Comparison of ENCODE assay signal across 19 cellular contexts in genomic region chr12:132486576-132486975, GRCh38. TPM values are rescaled to one million over a fixed set of nuclear protein-coding genes. Genes with fewer than 3 reads are reported as not detected.
DNase-seq lines count a peak whose midpoint lies in the region; ATAC-seq, FAIRE-seq and TF ChIP-seq lines count a peak whose summit lies in the region.
"Had no signal": no experiment of that assay in that cellular context is flagged by ENCODE, and none has a peak within 500 bp of the region (broad histone marks: within the 10 kb centered on the region; RNA-seq: fewer than 3 reads in every experiment).

No MANE protein-coding gene starts in this region.

- DNase-seq in T-helper 2 cell treated with Interferon-gamma antibody and Interleukin-4, amounts not matched to agents 5 μg/mL and 100 μg/mL, for 36 hours (ENCODE audit: low spot score): no peak
- DNase-seq in T-helper 2 cell (no peak), H1 (ENCODE audit: low read depth in 1 of 2, low spot score in 2 of 2) (no peak), DMS 273 treated with DMSO at 0.1 percent for 48 hours (lab: John Stamatoyannopoulos, UW) (no peak)
- no peak for DNase-seq in CD8-positive, alpha-beta memory T cell
- DNase-seq: GF-D8, MG63, NCI-H1105, NCI-H1694 treated with DMSO at 0.1 percent for 48 hours, NCI-H345, PC-3 had no signal

- no peak overlapping the region for H2BK120ac ChIP-seq in H1 (replicated peaks; ENCODE audit: low read depth, low read length)

- H3K56ac ChIP-seq in H1 (replicated peaks; ENCODE audit: insufficient read length, low read depth, low read length): no peak overlapping the region

- H3K79me2 ChIP-seq in H1 (ENCODE audit: control insufficient read depth in 1 of 2, insufficient read depth in 2 of 2, low read length in 2 of 2): peaks cover 0 to 9% of the 10 kb centered on the region in 2 experiments; a peak in 3 of 4 replicates

- H4K91ac ChIP-seq in H1 (replicated peaks; ENCODE audit: insufficient read length, low read length): no peak overlapping the region

- TF ChIP-seq EP300 in H1 (IDR thresholded peaks at IDR 0.05; ENCODE audit: borderline replicate concordance in 1 of 2, low read depth in 2 of 2, low read length in 2 of 2): no peak

- 0 out of 2 replicates have a peak, but pooled peaks cover 2% of the 10 kb centered on the region for H3K79me1 ChIP-seq in H1 (ENCODE audit: low read depth, low read length)

- no peak overlapping the region for H2AK5ac ChIP-seq in H1 (ENCODE audit: low read depth, low read length)

- TF ChIP-seq POLR2A in H1 (IDR thresholded peaks at IDR 0.05; ENCODE audit: control extremely low read depth in 1 of 2, low read depth in 2 of 2, low read length in 2 of 2): no peak

- no peak for FAIRE-seq in H1 (lab: Jason Lieb, UNC)
- FAIRE-seq: H54 had no signal

- H2BK20ac ChIP-seq in H1 (ENCODE audit: low read length): no peak overlapping the region

- peak overlapping the region; percentile 41 for H3K27ac Mint-ChIP-seq in T-helper 2 cell treated with Interferon-gamma antibody and Interleukin-4, amounts not matched to agents 5 μg/mL and 100 μg/mL, for 36 hours
- peak overlapping the region in 6 of 8 donors; percentile 24 to 91 (median 75) for H3K27ac Mint-ChIP-seq in CD8-positive, alpha-beta memory T cell

- no peaks in the 10 kb centered on the region for H3K36me3 ChIP-seq in CD8-positive, alpha-beta memory T cell (ENCODE audit: insufficient read depth, low read length)
- H3K36me3 ChIP-seq in H1 (ENCODE audit: control insufficient read depth in 2 of 4, insufficient read depth in 4 of 4, low read length in 3 of 4): no peaks in the 10 kb centered on the region
- no peaks in the 10 kb centered on the region for H3K36me3 ChIP-seq in neutrophil

- no peaks in the 10 kb centered on the region for H3K9me3 ChIP-seq in CD8-positive, alpha-beta memory T cell (ENCODE audit: low read length)
- H3K9me3 ChIP-seq in H1 (ENCODE audit: insufficient read depth in 2 of 2, low read depth in 1 of 2, low read length in 1 of 2): no peaks in the 10 kb centered on the region
- H3K9me3 ChIP-seq in neutrophil: no peaks in the 10 kb centered on the region
- H3K9me3 ChIP-seq: MG63 had no signal

- no peak overlapping the region for H3K4ac ChIP-seq in H1 (replicated peaks; ENCODE audit: insufficient read length, low read depth, low read length)

- WGBS in H1 (ENCODE audit: extremely low coverage in 1 of 2, insufficient coverage in 1 of 2, insufficient read length in 1 of 2, insufficient replicate concordance in 2 of 2, low coverage in 1 of 2, low lambda C conversion rate in 2 of 2, missing lambda C conversion rate in 1 of 2), 2 experiments: 88% methylated on average over 17 of the region's 17 CpGs; no CpG with 5 or more reads in 1 of the 2 experiments

- no peak overlapping the region for H4K8ac ChIP-seq in H1 (ENCODE audit: extremely low read depth, insufficient read depth, low read length)

- H3K4me3 Mint-ChIP-seq in T-helper 2 cell treated with Interferon-gamma antibody and Interleukin-4, amounts not matched to agents 5 μg/mL and 100 μg/mL, for 36 hours: no peak overlapping the region
- H3K4me3 Mint-ChIP-seq in CD8-positive, alpha-beta memory T cell: peak overlapping the region in 1 of 7 donors; percentile 58

- peaks cover 29% of the 10 kb centered on the region for H3K4me1 Mint-ChIP-seq in T-helper 2 cell treated with Interferon-gamma antibody and Interleukin-4, amounts not matched to agents 5 μg/mL and 100 μg/mL, for 36 hours (ENCODE audit: low read depth)
- H3K4me1 Mint-ChIP-seq in CD8-positive, alpha-beta memory T cell: peaks cover 27 to 40% (median 34%) of the 10 kb centered on the region in 3 donors

- TF ChIP-seq CTCF in H1 (IDR thresholded peaks at IDR 0.05; ENCODE audit: control extremely low read depth in 1 of 3, insufficient read depth in 1 of 3, low read depth in 1 of 3, low read length in 3 of 3): no peak
- no peak for TF ChIP-seq CTCF in neutrophil (IDR thresholded peaks at IDR 0.05)

- H2BK5ac ChIP-seq in H1 (ENCODE audit: low read depth, low read length): no peak overlapping the region

- peaks cover 10% of the 10 kb centered on the region; the same call in 1 of the 2 replicates for H3K23me2 ChIP-seq in H1 (ENCODE audit: low read depth, low read length)

- no peak overlapping the region for H3K9ac ChIP-seq in H1 (replicated peaks in 1 of 4; ENCODE audit: extremely low read depth in 1 of 4, low read depth in 3 of 4, low read length in 3 of 4)
- H3K9ac ChIP-seq: KMS-11 had no signal

- H2BK15ac ChIP-seq in H1 (ENCODE audit: low read length): no peak overlapping the region

- H3K4me2 ChIP-seq in H1 (ENCODE audit: insufficient read depth in 1 of 2, low read depth in 2 of 2, low read length in 2 of 2): no peak overlapping the region
- H3K4me2 ChIP-seq: KMS-11 had no signal

- CTCF ChIA-PET in CD8-positive, alpha-beta memory T cell (lab: Charles Lee): interaction anchor here (1.3 kb wide), 1 partner anchor 56 kb away, joined by 4 read pairs; no protein-coding TSS in a partner anchor
- CTCF ChIA-PET in H1 (lab: Charles Lee; ENCODE audit: partially characterized antibody): interaction anchor here (0.6 to 2.5 kb wide), 10 partner anchors 9 to 128 kb away, joined by 3 to 11 read pairs (median 4); no protein-coding TSS in a partner anchor

- no peak for TF ChIP-seq RAD21 in H1 (IDR thresholded peaks at IDR 0.05 in 1 of 2, conservative IDR thresholded peaks at IDR 0.05 in 1 of 2; ENCODE audit: low read depth in 2 of 2, low read length in 2 of 2)

- no peak for ATAC-seq in GM21381 (IDR thresholded peaks at IDR 0.05; ENCODE audit: unreplicated experiment)
- ATAC-seq in HG03095 (IDR thresholded peaks at IDR 0.05; ENCODE audit: unreplicated experiment): no peak
- ATAC-seq: PC-3 had no signal

- H3K18ac ChIP-seq in H1 (ENCODE audit: extremely low read depth, low read length): no peak overlapping the region

- H2BK12ac ChIP-seq in H1 (ENCODE audit: low read depth, low read length): no peak overlapping the region

- H4K20me1 ChIP-seq in H1 (replicated peaks in 1 of 2; ENCODE audit: control insufficient read depth in 1 of 2, insufficient read depth in 2 of 2, low read length in 2 of 2): peaks cover 9% of the 10 kb centered on the region in 2 experiments

- no peaks in the 10 kb centered on the region for H3K9me3 Mint-ChIP-seq in T-helper 2 cell treated with Interferon-gamma antibody and Interleukin-4, amounts not matched to agents 5 μg/mL and 100 μg/mL, for 36 hours
- no peaks in the 10 kb centered on the region for H3K9me3 Mint-ChIP-seq in CD8-positive, alpha-beta memory T cell
- H3K9me3 Mint-ChIP-seq: CD4-positive, alpha-beta memory T cell had no signal

- H3K36me3 Mint-ChIP-seq in T-helper 2 cell treated with Interferon-gamma antibody and Interleukin-4, amounts not matched to agents 5 μg/mL and 100 μg/mL, for 36 hours (ENCODE audit: low read depth): peaks cover 4% of the 10 kb centered on the region
- H3K36me3 Mint-ChIP-seq in CD8-positive, alpha-beta memory T cell: peaks cover 0 to 5% (median 0%) of the 10 kb centered on the region in 3 donors

- no peak overlapping the region for H3K14ac ChIP-seq in H1 (ENCODE audit: insufficient read length)

- H3K27me3 ChIP-seq in CD8-positive, alpha-beta memory T cell (ENCODE audit: insufficient read depth, low read length, poor library complexity, severe bottlenecking): no peaks in the 10 kb centered on the region
- peaks cover 38 to 85% (median 72%) of the 10 kb centered on the region in 4 experiments for H3K27me3 ChIP-seq in H1 (replicated peaks in 1 of 4; ENCODE audit: control insufficient read depth in 3 of 4, extremely low read depth in 1 of 4, insufficient read depth in 3 of 4, low read length in 3 of 4)
- peaks cover 14% of the 10 kb centered on the region for H3K27me3 ChIP-seq in neutrophil
- H3K27me3 ChIP-seq: MG63 had no signal

- no peak overlapping the region for H2AFZ ChIP-seq in H1 (ENCODE audit: low read length)

- no peak overlapping the region for H3K27ac ChIP-seq in CD8-positive, alpha-beta memory T cell (ENCODE audit: low read depth, low read length)
- no peak overlapping the region for H3K27ac ChIP-seq in H1 (ENCODE audit: low read depth, low read length)
- H3K27ac ChIP-seq in neutrophil: peak overlapping the region; percentile 13
- H3K27ac ChIP-seq: 22Rv1, KMS-11, SK-N-MC had no signal

- POLR2A ChIA-PET in CD8-positive, alpha-beta memory T cell (lab: Charles Lee): interaction anchor here (0.9 to 1.9 kb wide), 2 partner anchors 9 to 56 kb away, joined by 3 to 6 read pairs; no protein-coding TSS in a partner anchor
- POLR2A ChIA-PET in H1 (lab: Charles Lee; ENCODE audit: partially characterized antibody): interaction anchor here (1.6 kb wide), 1 partner anchor 74 kb away, joined by 3 read pairs; no protein-coding TSS in a partner anchor

- no peak overlapping the region for H3K4me3 ChIP-seq in CD8-positive, alpha-beta memory T cell (ENCODE audit: low read length)
- H3K4me3 ChIP-seq in H1 (ENCODE audit: extremely low read depth in 1 of 4, insufficient read depth in 2 of 4, low read depth in 3 of 4, low read length in 4 of 4): no peak overlapping the region
- H3K4me3 ChIP-seq in neutrophil (ENCODE audit: low read depth in 1 of 2, low read length in 1 of 2): no peak overlapping the region
- H3K4me3 ChIP-seq: MG63, SK-N-MC had no signal

- no peak overlapping the region for H3K23ac ChIP-seq in H1 (ENCODE audit: insufficient read length)

- H3K4me1 ChIP-seq in CD8-positive, alpha-beta memory T cell (ENCODE audit: insufficient read depth, low read length): peaks cover 25% of the 10 kb centered on the region
- peaks cover 0 to 12% (median 1%) of the 10 kb centered on the region in 4 experiments; a peak in 3 of 7 replicates for H3K4me1 ChIP-seq in H1 (replicated peaks in 1 of 4; ENCODE audit: control insufficient read depth in 3 of 4, insufficient read depth in 4 of 4, low read length in 3 of 4)
- peaks cover 24 to 27% of the 10 kb centered on the region in 2 experiments for H3K4me1 ChIP-seq in neutrophil (ENCODE audit: control insufficient read depth in 1 of 2, insufficient read depth in 1 of 2, low read depth in 1 of 2, low read length in 1 of 2)

- H4K5ac ChIP-seq in H1 (ENCODE audit: insufficient read length, low read depth, low read length): no peak overlapping the region

- H3K27me3 Mint-ChIP-seq in T-helper 2 cell treated with Interferon-gamma antibody and Interleukin-4, amounts not matched to agents 5 μg/mL and 100 μg/mL, for 36 hours (ENCODE audit: low read depth): no peaks in the 10 kb centered on the region
- H3K27me3 Mint-ChIP-seq in CD8-positive, alpha-beta memory T cell: peaks cover 0 to 1% of the 10 kb centered on the region in 2 donors
- H3K27me3 Mint-ChIP-seq: CD4-positive, alpha-beta memory T cell had no signal

RNA-seq across cellular contexts. Expression of gene FBRSL1, which starts 3.4 kb away (rescaled TPM):
- 10 to 100 TPM; 58.1 to 62.1 TPM for total RNA-seq in CD8-positive, alpha-beta memory T cell
- polyA plus RNA-seq in CD8-positive, alpha-beta memory T cell: 1.4 TPM
- total RNA-seq in H1 (2021; fragmentation: NEBNext Ultra II Directional; extraction: Animal tissue kit (Norgen Biotek cat#: 25700)): 109 and 123 TPM in 2 replicates
- polyA plus RNA-seq in H1 (2011; rRNA removed): 18.4 and 78.9 TPM in 2 replicates
- polyA plus RNA-seq in H1 (2011; cell fraction: cytosol; rRNA removed): 13.8 TPM
- polyA plus RNA-seq in H1 (2011; cell fraction: nucleus; rRNA removed): 51.7 TPM
- 70.6 to 100 TPM (median 74.4 TPM) in 4 replicates for polyA plus RNA-seq in H1 (2012, experiment 1 of 2)
- 111 TPM for polyA plus RNA-seq in H1 (2012, experiment 2 of 2)
- 79.0 TPM for polyA plus RNA-seq in H1 (2013, experiment 1 of 2)
- 73.0 TPM for polyA plus RNA-seq in H1 (2013, experiment 2 of 2)
- polyA minus RNA-seq in H1 (2011; rRNA and poly(A)+ RNA removed): 1.7 and 39.3 TPM in 2 replicates
- 52.3 TPM for polyA minus RNA-seq in H1 (2011; cell fraction: cytosol; rRNA and poly(A)+ RNA removed)
- 28.5 TPM for polyA minus RNA-seq in H1 (2011; cell fraction: nucleus; rRNA and poly(A)+ RNA removed)
